In genomic region chr6:5512422-5512821, GRCh38 we compare ENCODE assay signal across 21 cellular contexts.
A peak's percentile ranks its signal among the peaks of the same experiment; 100 is the strongest.
DNase-seq lines count a peak whose midpoint lies in the region; ATAC-seq, FAIRE-seq and TF ChIP-seq lines count a peak whose summit lies in the region.
"Had no signal": no experiment of that assay in that cellular context is flagged by ENCODE, and none has a peak within 500 bp of the region (broad histone marks: within the 10 kb centered on the region; RNA-seq: fewer than 3 reads in every experiment).

No MANE protein-coding gene starts in this region.

- H4K20me1 ChIP-seq in K562 (replicated peaks; ENCODE audit: control insufficient read depth, insufficient read depth, low read length): 0 out of 2 replicates have a peak, but pooled peaks cover 6% of the 10 kb centered on the region

- H3K9ac ChIP-seq in K562 (ENCODE audit: insufficient read depth in 1 of 2, low read depth in 2 of 2, low read length in 2 of 2): no peak overlapping the region

- no peaks in the 10 kb centered on the region for H3K36me3 ChIP-seq in K562 (ENCODE audit: control insufficient read depth, insufficient read depth, low read length)
- H3K36me3 ChIP-seq: MG63, SJCRH30 had no signal

- TF ChIP-seq POLR2A in K562 (conservative IDR thresholded peaks at IDR 0.05): no peak

- POLR2A ChIA-PET in activated CD4-positive, alpha-beta memory T cell treated with anti-CD3 and anti-CD28 coated beads, Interleukin-2, amount 10 ng/mL, durations not matched to agents 7 days and 5 days (lab: Charles Lee): interaction anchor here (1.0 kb wide), 1 partner anchor 14 kb away, joined by 3 read pairs; no protein-coding TSS in a partner anchor
- POLR2A ChIA-PET in activated CD4-positive, alpha-beta memory T cell treated with anti-CD3 and anti-CD28 coated beads for 36 hours (lab: Charles Lee): no interaction called here
- POLR2A ChIA-PET in K562 (lab: Yijun Ruan, JAX): no interaction called here

- TF ChIP-seq EP300 in K562 (IDR thresholded peaks at IDR 0.05; ENCODE audit: low read length): no peak

- peak; percentile 19 for FAIRE-seq in K562 (lab: Jason Lieb, UNC)

- H3K4me1 Mint-ChIP-seq in activated CD4-positive, alpha-beta memory T cell treated with anti-CD3 and anti-CD28 coated beads, Interleukin-2, amount 10 ng/mL, durations not matched to agents 7 days and 5 days: peaks cover 41% of the 10 kb centered on the region
- H3K4me1 Mint-ChIP-seq in activated CD4-positive, alpha-beta memory T cell treated with anti-CD3 and anti-CD28 coated beads for 36 hours (ENCODE audit: low read depth): peaks cover 35% of the 10 kb centered on the region

- no peak overlapping the region for H2AFZ ChIP-seq in K562 (ENCODE audit: low read depth, low read length)
- H2AFZ ChIP-seq: PC-9 had no signal

- BruUV-seq in K562 (replicated peaks; lab: Mats Ljungman, UMichigan): no TSS peak

- H3K4me1 ChIP-seq in K562 (replicated peaks in 1 of 2; ENCODE audit: control insufficient read depth in 2 of 2, insufficient read depth in 2 of 2, low read length in 2 of 2): peaks cover 3 to 23% of the 10 kb centered on the region in 2 experiments
- H3K4me1 ChIP-seq: SJCRH30 had no signal

- H3K27ac ChIP-seq in K562 (ENCODE audit: extremely low read depth, low read depth, low read length): no peak overlapping the region
- H3K27ac ChIP-seq: HL-60, PC-9, SJCRH30 had no signal

- H3K4me3 Mint-ChIP-seq in activated CD4-positive, alpha-beta memory T cell treated with anti-CD3 and anti-CD28 coated beads, Interleukin-2, amount 10 ng/mL, durations not matched to agents 7 days and 5 days: no peak overlapping the region
- no peak overlapping the region for H3K4me3 Mint-ChIP-seq in activated CD4-positive, alpha-beta memory T cell treated with anti-CD3 and anti-CD28 coated beads for 36 hours
- H3K4me3 Mint-ChIP-seq: CD4-positive, alpha-beta T cell had no signal

- H3K9me3 Mint-ChIP-seq in activated CD4-positive, alpha-beta memory T cell treated with anti-CD3 and anti-CD28 coated beads, Interleukin-2, amount 10 ng/mL, durations not matched to agents 7 days and 5 days: no peaks in the 10 kb centered on the region
- no peaks in the 10 kb centered on the region for H3K9me3 Mint-ChIP-seq in activated CD4-positive, alpha-beta memory T cell treated with anti-CD3 and anti-CD28 coated beads for 36 hours
- H3K9me3 Mint-ChIP-seq: CD4-positive, alpha-beta T cell had no signal

- no peaks in the 10 kb centered on the region for H3K79me2 ChIP-seq in K562 (ENCODE audit: control insufficient read depth, insufficient read depth, low read length)

- H3K4me2 ChIP-seq in K562 (ENCODE audit: insufficient read depth, low read length): no peak overlapping the region
- H3K4me2 ChIP-seq: PC-9 had no signal

- WGBS in K562 (ENCODE audit: insufficient coverage, low coverage, missing lambda C conversion rate): 32% methylated on average over 2 of the region's 2 CpGs

- H3K27me3 Mint-ChIP-seq in activated CD4-positive, alpha-beta memory T cell treated with anti-CD3 and anti-CD28 coated beads, Interleukin-2, amount 10 ng/mL, durations not matched to agents 7 days and 5 days: no peaks in the 10 kb centered on the region
- H3K27me3 Mint-ChIP-seq in activated CD4-positive, alpha-beta memory T cell treated with anti-CD3 and anti-CD28 coated beads for 36 hours: no peaks in the 10 kb centered on the region
- H3K27me3 Mint-ChIP-seq: CD4-positive, alpha-beta T cell had no signal

- no peak for TF ChIP-seq CTCF in K562 (IDR thresholded peaks at IDR 0.05 in 2 of 3, conservative IDR thresholded peaks at IDR 0.05 in 1 of 3; ENCODE audit: insufficient read depth in 2 of 3, low read depth in 1 of 3, low read length in 3 of 3)

- H3K9me1 ChIP-seq in K562 (ENCODE audit: control insufficient read depth, insufficient read depth, low read length): no peaks in the 10 kb centered on the region

- CTCF ChIA-PET in activated CD4-positive, alpha-beta memory T cell treated with anti-CD3 and anti-CD28 coated beads, Interleukin-2, amount 10 ng/mL, durations not matched to agents 7 days and 5 days (lab: Charles Lee): no interaction called here
- CTCF ChIA-PET in activated CD4-positive, alpha-beta memory T cell treated with anti-CD3 and anti-CD28 coated beads for 36 hours (lab: Charles Lee): no interaction called here
- CTCF ChIA-PET in K562 (lab: Yijun Ruan, JAX; ENCODE audit: low intra/inter-chr PET ratio): no interaction called here

- no peak overlapping the region for H3K4me3 ChIP-seq in K562
- H3K4me3 ChIP-seq: MG63, PC-9, SJCRH30 had no signal

- TF ChIP-seq RAD21 in K562 (CRISPR knock-in tag; conservative IDR thresholded peaks at IDR 0.05 in 1 of 2, IDR thresholded peaks at IDR 0.05 in 1 of 2): no peak

- in situ Hi-C loops in K562 (cut with MboI): no loop called here

- no peak for DNase-seq in activated CD4-positive, alpha-beta memory T cell treated with anti-CD3 and anti-CD28 coated beads, Interleukin-2, amount 10 ng/mL, durations not matched to agents 7 days and 5 days
- no peak for DNase-seq in activated CD4-positive, alpha-beta memory T cell treated with anti-CD3 and anti-CD28 coated beads for 36 hours
- DNase-seq in M059J (ENCODE audit: low read depth) (peak; percentile 26), K562 (ENCODE audit: extremely low read depth in 1 of 4, low spot score in 3 of 4) (no peak), HK-2 (ENCODE audit: unreplicated experiment) (no peak)
- DNase-seq in activated CD4-positive, alpha-beta T cell treated with anti-CD3 and anti-CD28 coated beads for 48 hours: no peak
- DNase-seq: CD4-positive, alpha-beta T cell; DMS53; GOT3; NCI-H1105 treated with DMSO at 0.1 percent for 48 hours; NCI-H146; NCI-H446 treated with DMSO at 0.1 percent for 48 hours; NCI-H526; NCI-H82; NK-92 treated with Interleukin-12 subunit alpha and Interleukin-12 subunit beta, amount 100 ng/mL, for 24 hours; PC-9; SJCRH30 had no signal

- no peak for ATAC-seq in K562
- no peak for ATAC-seq in HG03175 (IDR thresholded peaks at IDR 0.05; ENCODE audit: unreplicated experiment)
- ATAC-seq: Right ventricle myocardium inferior had no signal

- intact Hi-C loops in activated CD4-positive, alpha-beta memory T cell treated with anti-CD3 and anti-CD28 coated beads for 36 hours (cut with micrococcal nuclease): no loop called here
- intact Hi-C loops in K562 (cut with micrococcal nuclease): no loop called here

- H3K27ac Mint-ChIP-seq in activated CD4-positive, alpha-beta memory T cell treated with anti-CD3 and anti-CD28 coated beads, Interleukin-2, amount 10 ng/mL, durations not matched to agents 7 days and 5 days: peak overlapping the region; percentile 38
- H3K27ac Mint-ChIP-seq in activated CD4-positive, alpha-beta memory T cell treated with anti-CD3 and anti-CD28 coated beads for 36 hours: no peak overlapping the region
- H3K27ac Mint-ChIP-seq: CD4-positive, alpha-beta T cell had no signal

- H3K27me3 ChIP-seq in K562 (ENCODE audit: control insufficient read depth in 2 of 2, insufficient read depth in 2 of 2, low read length in 2 of 2): no peaks in the 10 kb centered on the region
- H3K27me3 ChIP-seq: MG63, SJCRH30 had no signal

- H3K9me3 ChIP-seq in K562 (replicated peaks; ENCODE audit: control insufficient read depth, insufficient read depth, low read depth, low read length): no peaks in the 10 kb centered on the region
- H3K9me3 ChIP-seq: SJCRH30 had no signal

- peaks cover 2% of the 10 kb centered on the region for H3K36me3 Mint-ChIP-seq in activated CD4-positive, alpha-beta memory T cell treated with anti-CD3 and anti-CD28 coated beads, Interleukin-2, amount 10 ng/mL, durations not matched to agents 7 days and 5 days (ENCODE audit: low read depth)
- H3K36me3 Mint-ChIP-seq in activated CD4-positive, alpha-beta memory T cell treated with anti-CD3 and anti-CD28 coated beads for 36 hours: no peaks in the 10 kb centered on the region

TF ChIP-seq in K562, 482 proteins besides CTCF, POLR2A, EP300 and RAD21:
- TF ChIP-seq ZNF316 (IDR thresholded peaks at IDR 0.05) (peak; percentile 85), ZNF311 (CRISPR knock-in tag; IDR thresholded peaks at IDR 0.05) (no peak), MAFF (IDR thresholded peaks at IDR 0.05; ENCODE audit: low read length) (peak; percentile 53; the same call in 1 of the 2 replicates), MAFG (tag; conservative IDR thresholded peaks at IDR 0.05) (peak; percentile 74), C11orf30 (IDR thresholded peaks at IDR 0.05; ENCODE audit: low read depth) (peak; percentile 73), SETDB1 (IDR thresholded peaks at IDR 0.05; ENCODE audit: low read length) (no peak), BACH1 (tag; IDR thresholded peaks at IDR 0.05) (peak; percentile 37; the same call in 1 of the 2 replicates), MAFK (IDR thresholded peaks at IDR 0.05; ENCODE audit: low read length) (peak; percentile 16; the same call in 1 of the 2 replicates), SMAD3 (CRISPR knock-in tag; conservative IDR thresholded peaks at IDR 0.05) (no peak)
